21 cellular contexts compared by ENCODE assay signal in genomic region chrX:134457708-134458107, GRCh38.
"Had no signal": no experiment of that assay in that cellular context is flagged by ENCODE, and none has a peak within 500 bp of the region (broad histone marks: within the 10 kb centered on the region; RNA-seq: fewer than 3 reads in every experiment).

No MANE protein-coding gene starts in this region.

- H3K36me3 Mint-ChIP-seq: immature natural killer cell; memory B cell; mesothelial cell of epicardium; natural killer cell; stimulated activated memory B cell treated with anti-CD40 and anti-IgM and Interleukin-4, amounts not matched to agents 10 μg/mL and 1 μg/mL and 100 μg/mL, for 72 hours had no signal

- H3K4me3 ChIP-seq: colonic mucosa, left ventricle myocardium inferior, lower lobe of right lung, prostate gland, right lobe of liver, stomach, thoracic aorta, transverse colon had no signal

- H3K27me3 Mint-ChIP-seq: memory B cell; stimulated activated memory B cell treated with anti-CD40 and anti-IgM and Interleukin-4, amounts not matched to agents 10 μg/mL and 1 μg/mL and 100 μg/mL, for 72 hours had no signal

- DNase-seq: colonic mucosa; dermis blood vessel endothelial cell; foreskin keratinocyte; immature natural killer cell; left ventricle myocardium inferior; lower lobe of right lung; natural killer cell; right lobe of liver; stimulated activated CD4-positive, alpha-beta T cell treated with anti-CD3 and anti-CD28 coated beads, Interleukin-15, amount 100 ng/mL, for 24 hours; stimulated activated CD4-positive, alpha-beta T cell treated with anti-CD3 and anti-CD28 coated beads, Interleukin-1b, Interleukin-23, amount 100 ng/mL, for 48 hours; stimulated activated CD4-positive, alpha-beta T cell treated with anti-CD3 and anti-CD28 coated beads, Interleukin-4, amount 100 ng/mL, for 24 hours; stomach; substantia nigra; transverse colon had no signal

- H3K27ac ChIP-seq: colonic mucosa, foreskin keratinocyte, left ventricle myocardium inferior, lower lobe of right lung, parathyroid adenoma, prostate gland, right lobe of liver, stomach, thoracic aorta, transverse colon had no signal

- FAIRE-seq: keratinocyte had no signal

- H3K9ac ChIP-seq: parathyroid adenoma had no signal

- H3K4me3 Mint-ChIP-seq: immature natural killer cell; memory B cell; mesothelial cell of epicardium; natural killer cell; stimulated activated memory B cell treated with anti-CD40 and anti-IgM and Interleukin-4, amounts not matched to agents 10 μg/mL and 1 μg/mL and 100 μg/mL, for 72 hours had no signal

- H3K9me3 Mint-ChIP-seq: immature natural killer cell; memory B cell; natural killer cell; stimulated activated memory B cell treated with anti-CD40 and anti-IgM and Interleukin-4, amounts not matched to agents 10 μg/mL and 1 μg/mL and 100 μg/mL, for 72 hours had no signal

- H3K27ac Mint-ChIP-seq: immature natural killer cell; memory B cell; mesothelial cell of epicardium; natural killer cell; stimulated activated memory B cell treated with anti-CD40 and anti-IgM and Interleukin-4, amounts not matched to agents 10 μg/mL and 1 μg/mL and 100 μg/mL, for 72 hours had no signal

- H3K4me1 ChIP-seq: colonic mucosa, lower lobe of right lung, parathyroid adenoma, prostate gland, right lobe of liver had no signal

- ATAC-seq: foreskin keratinocyte; lower lobe of right lung; natural killer cell; right lobe of liver; stimulated activated memory B cell treated with anti-CD40 and anti-IgM and Interleukin-4, amounts not matched to agents 10 μg/mL and 1 μg/mL and 100 μg/mL, for 72 hours had no signal

- H3K36me3 ChIP-seq: colonic mucosa, left ventricle myocardium inferior, lower lobe of right lung, prostate gland, right lobe of liver, stomach, thoracic aorta, transverse colon had no signal

- H3K27me3 ChIP-seq: colonic mucosa, foreskin keratinocyte, right lobe of liver, stomach, transverse colon had no signal

- H3K9me3 ChIP-seq: colonic mucosa, left ventricle myocardium inferior, lower lobe of right lung, prostate gland, right lobe of liver, stomach, thoracic aorta, transverse colon had no signal

- H2AFZ ChIP-seq: parathyroid adenoma had no signal
